ENCODE assay signal across 17 cellular contexts in genomic region chr17:83145831-83146230, GRCh38.
DNase-seq lines count a peak whose midpoint lies in the region; ATAC-seq and TF ChIP-seq lines count a peak whose summit lies in the region.
"Had no signal": no experiment of that assay in that cellular context is flagged by ENCODE, and none has a peak within 500 bp of the region (broad histone marks: within the 10 kb centered on the region; RNA-seq: fewer than 3 reads in every experiment).

No MANE protein-coding gene starts in this region.

- no peak overlapping the region for H3K4me3 Mint-ChIP-seq in chondrocyte (ENCODE audit: unreplicated experiment)
- no peak overlapping the region for H3K4me3 Mint-ChIP-seq in neural progenitor cell
- no peak overlapping the region for H3K4me3 Mint-ChIP-seq in stimulated activated naive CD8-positive, alpha-beta T cell treated with anti-CD3 and anti-CD28 coated beads, Interleukin-15, amount 100 ng/mL, for 72 hours

- ATAC-seq in stimulated activated naive CD8-positive, alpha-beta T cell treated with anti-CD3 and anti-CD28 coated beads, Interleukin-15, amount 100 ng/mL, for 72 hours, result no peak
- no peak for ATAC-seq in HG02588 (IDR thresholded peaks at IDR 0.05; ENCODE audit: unreplicated experiment)

- H2AFZ ChIP-seq in mammary epithelial cell (ENCODE audit: low read depth, low read length) (no peak overlapping the region), neural progenitor cell (replicated peaks) (no peak overlapping the region)
- H2AFZ ChIP-seq: PC-9 had no signal

- H3K4me1 ChIP-seq in breast epithelium (no peaks in the 10 kb centered on the region), mammary epithelial cell (ENCODE audit: insufficient read depth, low read length) (no peaks in the 10 kb centered on the region), neural progenitor cell (peaks cover 15% of the 10 kb centered on the region), testis (no peaks in the 10 kb centered on the region)

- H3K27ac Mint-ChIP-seq in chondrocyte (ENCODE audit: unreplicated experiment), result no peak overlapping the region
- H3K27ac Mint-ChIP-seq in neural progenitor cell, result no peak overlapping the region
- H3K27ac Mint-ChIP-seq in stimulated activated naive CD8-positive, alpha-beta T cell treated with anti-CD3 and anti-CD28 coated beads, Interleukin-15, amount 100 ng/mL, for 72 hours, result no peak overlapping the region

- H3K36me3 Mint-ChIP-seq in chondrocyte (ENCODE audit: low read depth) (peaks cover 5% of the 10 kb centered on the region), neural progenitor cell (no peaks in the 10 kb centered on the region)

- TF ChIP-seq CTCF in breast epithelium (IDR thresholded peaks at IDR 0.05) (no peak), mammary epithelial cell (conservative IDR thresholded peaks at IDR 0.05 in 1 of 2, IDR thresholded peaks at IDR 0.05 in 1 of 2; ENCODE audit: extremely low read depth in 1 of 2, insufficient read depth in 1 of 2, low read depth in 1 of 2, low read length in 2 of 2) (no peak), chondrocyte (IDR thresholded peaks at IDR 0.05) (no peak), neural progenitor cell (IDR thresholded peaks at IDR 0.05) (no peak), testis (IDR thresholded peaks at IDR 0.05) (no peak)

- H3K27me3 ChIP-seq in breast epithelium, result no peaks in the 10 kb centered on the region
- H3K27me3 ChIP-seq in mammary epithelial cell (ENCODE audit: insufficient read depth, low read length), result peaks cover 5% of the 10 kb centered on the region
- H3K27me3 ChIP-seq in neural progenitor cell, result no peaks in the 10 kb centered on the region
- H3K27me3 ChIP-seq in testis, result no peaks in the 10 kb centered on the region

- H3K9ac ChIP-seq in mammary epithelial cell (ENCODE audit: insufficient read depth, low read length) (no peak overlapping the region), neural progenitor cell (no peak overlapping the region)

- H3K27ac ChIP-seq in breast epithelium, result peak overlapping the region in 1 of 2 donors; percentile 2
- H3K27ac ChIP-seq in mammary epithelial cell (ENCODE audit: insufficient read depth, low read depth, low read length), result no peak overlapping the region
- no peak overlapping the region for H3K27ac ChIP-seq in neural progenitor cell
- H3K27ac ChIP-seq in testis, result no peak overlapping the region
- H3K27ac ChIP-seq: C4-2B, PC-9, RWPE1 had no signal

- H3K4me1 Mint-ChIP-seq in chondrocyte (ENCODE audit: low read depth) (peaks cover 22% of the 10 kb centered on the region), neural progenitor cell (peaks cover 16% of the 10 kb centered on the region)
- peaks cover 9% of the 10 kb centered on the region for H3K4me1 Mint-ChIP-seq in stimulated activated naive CD8-positive, alpha-beta T cell treated with anti-CD3 and anti-CD28 coated beads, Interleukin-15, amount 100 ng/mL, for 72 hours

- 81% methylated on average over 7 of the region's 7 CpGs for WGBS in mammary epithelial cell (ENCODE audit: low coverage, missing lambda C conversion rate)
- WGBS in testis, 2 donors, result 86 to 89% methylated on average over 7 of the region's 7 CpGs

- intact Hi-C loops in breast epithelium (cut with DNase I; ENCODE audit: low total_unique reads) (no loop called here), mammary epithelial cell (cut with micrococcal nuclease) (no loop called here), testis (cut with DNase I; ENCODE audit: low total_unique reads) (no loop called here)

- dilution Hi-C loops in mammary epithelial cell (cut with HindIII; ENCODE audit: low sequenced_read_pairs), result no loop called here

- in situ Hi-C loops in mammary epithelial cell (cut with MboI; ENCODE audit: low sequenced_read_pairs in 2 of 2), result no loop called here

- TF ChIP-seq POLR2A in breast epithelium (IDR thresholded peaks at IDR 0.05) (no peak), testis (IDR thresholded peaks at IDR 0.05) (no peak)

- no peaks in the 10 kb centered on the region for H3F3A ChIP-seq in neural progenitor cell (ENCODE audit: low read depth)

- H3K9me3 Mint-ChIP-seq in chondrocyte (ENCODE audit: low read depth) (peaks cover 16% of the 10 kb centered on the region), neural progenitor cell (peaks cover 27% of the 10 kb centered on the region)
- H3K9me3 Mint-ChIP-seq in stimulated activated naive CD8-positive, alpha-beta T cell treated with anti-CD3 and anti-CD28 coated beads, Interleukin-15, amount 100 ng/mL, for 72 hours, result peaks cover 10 to 11% of the 10 kb centered on the region in 2 donors

- no peaks in the 10 kb centered on the region for H3K36me3 ChIP-seq in breast epithelium
- no peaks in the 10 kb centered on the region for H3K36me3 ChIP-seq in mammary epithelial cell (ENCODE audit: insufficient read depth, low read length)
- H3K36me3 ChIP-seq in neural progenitor cell, result no peaks in the 10 kb centered on the region
- no peaks in the 10 kb centered on the region for H3K36me3 ChIP-seq in testis (ENCODE audit: low read depth, missing control alignments)

- H3K4me2 ChIP-seq in mammary epithelial cell (ENCODE audit: insufficient read depth, low read depth, low read length) (no peak overlapping the region), neural progenitor cell (peak overlapping the region; percentile 31)
- H3K4me2 ChIP-seq: PC-9 had no signal

- no TSS peak for BruUV-seq in mammary epithelial cell (replicated peaks; lab: Mats Ljungman, UMichigan)

- H3K9me3 ChIP-seq in breast epithelium, result no peaks in the 10 kb centered on the region
- peaks cover 13% of the 10 kb centered on the region for H3K9me3 ChIP-seq in mammary epithelial cell (replicated peaks; ENCODE audit: insufficient read depth, low read length)
- H3K9me3 ChIP-seq in neural progenitor cell (ENCODE audit: low read depth), result peaks cover 5% of the 10 kb centered on the region
- no peaks in the 10 kb centered on the region for H3K9me3 ChIP-seq in testis

- H4K20me1 ChIP-seq in mammary epithelial cell (ENCODE audit: insufficient read depth, low read length) (no peaks in the 10 kb centered on the region), neural progenitor cell (ENCODE audit: low read depth) (no peaks in the 10 kb centered on the region)

- no peaks in the 10 kb centered on the region for H3K79me2 ChIP-seq in mammary epithelial cell (ENCODE audit: insufficient read depth, low read length)
- H3K79me2 ChIP-seq in neural progenitor cell (ENCODE audit: low read depth), result no peaks in the 10 kb centered on the region

- no peak overlapping the region for H3K4me3 ChIP-seq in breast epithelium
- H3K4me3 ChIP-seq in mammary epithelial cell (replicated peaks in 1 of 3; ENCODE audit: insufficient read depth in 1 of 3, low read depth in 2 of 3, low read length in 3 of 3), result no peak overlapping the region
- H3K4me3 ChIP-seq in neural progenitor cell, result no peak overlapping the region
- H3K4me3 ChIP-seq in testis, result no peak overlapping the region
- H3K4me3 ChIP-seq: PC-9 had no signal

- DNase-seq in breast epithelium (ENCODE audit: low spot score in 2 of 2) (peak; percentile 11 to 19), mammary epithelial cell (no peak), chondrocyte (ENCODE audit: low spot score) (peak; percentile 14), neural progenitor cell (ENCODE audit: low spot score) (no peak), testis (peak; percentile 7), activated gamma-delta T cell (lab: John Stamatoyannopoulos, UW) (no peak)
- DNase-seq in stimulated activated naive CD8-positive, alpha-beta T cell treated with anti-CD3 and anti-CD28 coated beads, Interleukin-15, amount 100 ng/mL, for 72 hours, result no peak
- DNase-seq: DMS79 treated with DMSO at 0.1 percent for 48 hours, KG1, NCI-H1417 treated with DMSO at 0.1 percent for 48 hours, NCI-H1930, NCI-H526, PC-9, SIG-M5 had no signal

- H3K27me3 Mint-ChIP-seq in chondrocyte (ENCODE audit: low read depth) (no peaks in the 10 kb centered on the region), neural progenitor cell (ENCODE audit: insufficient read depth, low read depth) (peaks cover 13% of the 10 kb centered on the region)
- peaks cover 34% of the 10 kb centered on the region for H3K27me3 Mint-ChIP-seq in stimulated activated naive CD8-positive, alpha-beta T cell treated with anti-CD3 and anti-CD28 coated beads, Interleukin-15, amount 100 ng/mL, for 72 hours

- CTCF ChIA-PET in mammary epithelial cell (lab: Charles Lee; ENCODE audit: low non-redundant PET), result no interaction called here

Comparison
In these comparisons a context has a peak if more than half of its experiments do, and no peak if none do; other contexts are left out.
1. DNase-seq: peak in breast epithelium (2 of 2), chondrocyte (single experiment) and testis (single experiment); none in mammary epithelial cell (single experiment), neural progenitor cell (single experiment), activated gamma-delta T cell (single experiment) and stimulated activated naive CD8-positive, alpha-beta T cell treated with anti-CD3 and anti-CD28 coated beads, Interleukin-15, amount 100 ng/mL, for 72 hours (0 of 2).